ENCODE assay signal across 14 cellular contexts in genomic region chr7:66145404-66145843, GRCh38. TPM values are rescaled to one million over a fixed set of nuclear protein-coding genes. Genes with fewer than 3 reads are reported as not detected.
A peak's percentile ranks its signal among the peaks of the same experiment; 100 is the strongest.
DNase-seq lines count a peak whose midpoint lies in the region; ATAC-seq and TF ChIP-seq lines count a peak whose summit lies in the region.
"Had no signal": no experiment of that assay in that cellular context is flagged by ENCODE, and none has a peak within 500 bp of the region (broad histone marks: within the 10 kb centered on the region; RNA-seq: fewer than 3 reads in every experiment).

No MANE protein-coding gene starts in this region.

- no peak overlapping the region for H3K4me2 ChIP-seq in GM23338

- peaks cover 50% of the 10 kb centered on the region for H3K36me3 Mint-ChIP-seq in GM23338 (ENCODE audit: low read depth)
- peaks cover 61% of the 10 kb centered on the region for H3K36me3 Mint-ChIP-seq in brain

- H3K9me3 ChIP-seq in right atrium auricular region (no peaks in the 10 kb centered on the region), spleen (no peaks in the 10 kb centered on the region)

- H2AFZ ChIP-seq in GM23338: no peak overlapping the region

- H4K20me1 ChIP-seq in GM23338 (replicated peaks; ENCODE audit: insufficient read depth): peaks cover 9% of the 10 kb centered on the region; the same call in 1 of the 2 replicates

- TF ChIP-seq POLR2A in spleen (IDR thresholded peaks at IDR 0.05): no peak

- H3K4me1 ChIP-seq in GM23338 (ENCODE audit: insufficient read depth): no peaks in the 10 kb centered on the region
- H3K4me1 ChIP-seq in right atrium auricular region: peaks cover 0 to 12% of the 10 kb centered on the region in 2 donors
- H3K4me1 ChIP-seq in spleen: peaks cover 0 to 86% (median 39%) of the 10 kb centered on the region in 6 donors

- H3K27me3 ChIP-seq in GM23338 (ENCODE audit: insufficient read depth): no peaks in the 10 kb centered on the region
- no peaks in the 10 kb centered on the region for H3K27me3 ChIP-seq in right atrium auricular region
- no peaks in the 10 kb centered on the region for H3K27me3 ChIP-seq in spleen (replicated peaks in 1 of 7)

- TF ChIP-seq CTCF in GM23338 (conservative IDR thresholded peaks at IDR 0.05; ENCODE audit: low read depth in 2 of 2) (no peak), brain (conservative IDR thresholded peaks at IDR 0.05) (no peak), right atrium auricular region (IDR thresholded peaks at IDR 0.05) (no peak), spleen (IDR thresholded peaks at IDR 0.05 in 8 of 11, conservative IDR thresholded peaks at IDR 0.05 in 3 of 11) (peak in 1 of 11 experiments; percentile 10), GM20000 (IDR thresholded peaks at IDR 0.05; ENCODE audit: extremely low read depth, missing control alignments) (no peak)

- H3K9me2 ChIP-seq in GM23338 (ENCODE audit: insufficient read depth): no peaks in the 10 kb centered on the region

- no peak for DNase-seq in GM23338 (ENCODE audit: low spot score)
- DNase-seq in right atrium auricular region (ENCODE audit: low spot score): peak; percentile 72
- DNase-seq in spleen: no peak
- DNase-seq in GM20000 (ENCODE audit: low spot score): no peak
- no peak for DNase-seq in GM19240 (ENCODE audit: insufficient read length, low spot score)
- DNase-seq: activated CD4-positive, alpha-beta T cell treated with anti-CD3 and anti-CD28 coated beads for 48 hours; activated effector memory CD4-positive, alpha-beta T cell treated with anti-CD3 and anti-CD28 coated beads, Interleukin-2, amount 50 U/mL, for 16 hours; CD8-positive, alpha-beta memory T cell; NCI-H1092 treated with DMSO at 0.1 percent for 48 hours; NCI-H774 had no signal

- H3K27me3 Mint-ChIP-seq in GM23338 (ENCODE audit: insufficient read depth, low read depth, poor library complexity) (no peaks in the 10 kb centered on the region), brain (no peaks in the 10 kb centered on the region)
- H3K27me3 Mint-ChIP-seq: CD8-positive, alpha-beta memory T cell had no signal

- H3K9me3 Mint-ChIP-seq in GM23338 (no peaks in the 10 kb centered on the region), brain (no peaks in the 10 kb centered on the region)
- H3K9me3 Mint-ChIP-seq: CD8-positive, alpha-beta memory T cell had no signal

- H3K4me3 Mint-ChIP-seq in GM23338: no peak overlapping the region
- no peak overlapping the region for H3K4me3 Mint-ChIP-seq in brain
- H3K4me3 Mint-ChIP-seq: CD8-positive, alpha-beta memory T cell had no signal

- H3F3A ChIP-seq in GM23338 (replicated peaks; ENCODE audit: low read depth): no peaks in the 10 kb centered on the region

- H3K4me3 ChIP-seq in GM23338 (no peak overlapping the region), right atrium auricular region (no peak overlapping the region), spleen (no peak overlapping the region)
- H3K4me3 ChIP-seq: skin epidermis had no signal

- H3K27ac ChIP-seq in GM23338 (ENCODE audit: low read depth) (peak overlapping the region; percentile 45; the same call in 1 of the 2 replicates), right atrium auricular region (peak overlapping the region in 1 of 2 donors; percentile 27), spleen (peak overlapping the region in 6 of 8 donors; percentile 4 to 73 (median 24))

- H3K4me1 Mint-ChIP-seq in GM23338 (no peaks in the 10 kb centered on the region), brain (peaks cover 43% of the 10 kb centered on the region)

- WGBS in spleen, 5 donors: 76 to 95% (median 86%) methylated on average over 8 of the region's 8 CpGs

- no peak overlapping the region for H3K27ac Mint-ChIP-seq in GM23338
- peak overlapping the region; percentile 37 to 70 (median 67) for H3K27ac Mint-ChIP-seq in brain

- ATAC-seq in GM23338: peak; percentile 36; the same call in 1 of the 3 replicates
- no peak for ATAC-seq in GM21528 (IDR thresholded peaks at IDR 0.05; ENCODE audit: low FRiP score, unreplicated experiment)
- ATAC-seq in HG02973 (IDR thresholded peaks at IDR 0.05; ENCODE audit: unreplicated experiment): no peak

- peaks cover 24% of the 10 kb centered on the region for H3K36me3 ChIP-seq in GM23338 (ENCODE audit: insufficient read depth)
- H3K36me3 ChIP-seq in right atrium auricular region: peaks cover 48% of the 10 kb centered on the region
- peaks cover 0 to 96% (median 46%) of the 10 kb centered on the region in 6 donors for H3K36me3 ChIP-seq in spleen

- no peaks in the 10 kb centered on the region; the same call in 1 of the 2 replicates for H3K79me2 ChIP-seq in GM23338 (replicated peaks; ENCODE audit: insufficient read depth)

- intact Hi-C loops in spleen (cut with DNase I; ENCODE audit: low total_unique reads): no loop called here

TF ChIP-seq in GM23338, 12 proteins besides CTCF, POLR2A, EP300 and RAD21:
- TF ChIP-seq EZH2 (IDR thresholded peaks at IDR 0.05; ENCODE audit: low read depth, unreplicated experiment) (no peak), STAT1 (IDR thresholded peaks at IDR 0.05; ENCODE audit: unreplicated experiment) (no peak), ZNF331 (CRISPR knock-in tag; IDR thresholded peaks at IDR 0.05; ENCODE audit: low read depth) (no peak), EZH2phosphoT487 (IDR thresholded peaks at IDR 0.05; ENCODE audit: unreplicated experiment) (no peak), CREB1 (CRISPR knock-in tag; IDR thresholded peaks at IDR 0.05; ENCODE audit: low read depth) (no peak)
- TF ChIP-seq, protein P1, sequence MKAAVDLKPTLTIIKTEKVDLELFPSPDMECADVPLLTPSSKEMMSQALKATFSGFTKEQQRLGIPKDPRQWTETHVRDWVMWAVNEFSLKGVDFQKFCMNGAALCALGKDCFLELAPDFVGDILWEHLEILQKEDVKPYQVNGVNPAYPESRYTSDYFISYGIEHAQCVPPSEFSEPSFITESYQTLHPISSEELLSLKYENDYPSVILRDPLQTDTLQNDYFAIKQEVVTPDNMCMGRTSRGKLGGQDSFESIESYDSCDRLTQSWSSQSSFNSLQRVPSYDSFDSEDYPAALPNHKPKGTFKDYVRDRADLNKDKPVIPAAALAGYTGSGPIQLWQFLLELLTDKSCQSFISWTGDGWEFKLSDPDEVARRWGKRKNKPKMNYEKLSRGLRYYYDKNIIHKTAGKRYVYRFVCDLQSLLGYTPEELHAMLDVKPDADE (IDR thresholded peaks at IDR 0.05): no peak

RNA-seq across cellular contexts. Expression of gene CRCP, which starts 30.8 kb away (rescaled TPM):
- 43.4 and 60.5 TPM in 2 replicates for total RNA-seq in GM23338 (2014; rRNA removed; shearing (Covaris generic))
- polyA plus RNA-seq in GM23338 (2016; fragmentation: Nextera tagmentation; extraction: Ambion mirVana) (24.1 and 36.1 TPM in 2 replicates), brain (ENCODE audit: insufficient read depth, low read depth, low replicate concordance) (41.2 TPM), spleen (10 to 100 TPM; 11.5 to 30.9 (median 12.0) TPM)
- total RNA-seq in right atrium auricular region (10 to 100 TPM; 29.9 to 44.9 TPM), spleen (10 to 100 TPM; 30.3 to 46.2 (median 42.5) TPM)

RNA-seq across cellular contexts. Expression of gene TPST1, which starts 59.7 kb away (rescaled TPM):
- 19.2 and 20.4 TPM in 2 replicates for total RNA-seq in GM23338 (2014; rRNA removed; shearing (Covaris generic))
- 8.8 and 10.7 TPM in 2 replicates for polyA plus RNA-seq in GM23338 (2016; fragmentation: Nextera tagmentation; extraction: Ambion mirVana)
- polyA plus RNA-seq in brain (ENCODE audit: insufficient read depth, low read depth, low replicate concordance): 14.6 TPM
- total RNA-seq in right atrium auricular region: 1 to 10 TPM; 9.0 to 9.3 TPM
- 10 to 100 TPM; 18.2 to 58.5 (median 34.6) TPM for total RNA-seq in spleen
- polyA plus RNA-seq in spleen: 1 to 10 TPM; 4.8 to 9.5 (median 5.3) TPM
